8 cellular contexts compared by ENCODE assay signal in the genomic region with DNA sequence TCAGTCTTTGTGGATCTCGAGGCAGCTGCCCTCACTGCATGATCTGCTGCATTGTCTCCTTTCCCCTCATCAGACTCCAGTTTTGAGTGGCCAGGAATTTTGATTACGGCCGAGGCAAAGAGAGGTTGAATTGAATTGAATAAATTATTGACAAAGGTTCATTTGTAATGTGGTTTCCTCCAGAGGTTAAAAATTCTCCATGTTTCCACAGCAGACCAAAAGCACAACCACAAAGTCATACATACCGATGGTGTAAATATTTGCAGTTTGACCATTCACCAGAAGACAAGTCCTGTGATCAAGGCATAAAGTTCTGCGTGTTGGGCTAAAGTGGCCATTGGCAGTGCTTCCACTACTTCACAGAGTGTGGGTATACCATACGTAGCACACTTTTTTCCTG.
"Had no signal": no experiment of that assay in that cellular context is flagged by ENCODE, and none has a peak within 500 bp of the region (broad histone marks: within the 10 kb centered on the region; RNA-seq: fewer than 3 reads in every experiment).

No MANE protein-coding gene starts in this region.

- DNase-seq: H9, HCEC 1CT, IMR-90 had no signal

- H3K4me3 ChIP-seq: GM23338, K562 had no signal

- H3K4me3 Mint-ChIP-seq: GM23338, H9 had no signal

- H3K27ac Mint-ChIP-seq: GM23338, H9 had no signal

- FAIRE-seq: H1, H54, HTR-8/SVneo, K562 had no signal
